Comparison of ENCODE assay signal across 28 cellular contexts in the genomic region with DNA sequence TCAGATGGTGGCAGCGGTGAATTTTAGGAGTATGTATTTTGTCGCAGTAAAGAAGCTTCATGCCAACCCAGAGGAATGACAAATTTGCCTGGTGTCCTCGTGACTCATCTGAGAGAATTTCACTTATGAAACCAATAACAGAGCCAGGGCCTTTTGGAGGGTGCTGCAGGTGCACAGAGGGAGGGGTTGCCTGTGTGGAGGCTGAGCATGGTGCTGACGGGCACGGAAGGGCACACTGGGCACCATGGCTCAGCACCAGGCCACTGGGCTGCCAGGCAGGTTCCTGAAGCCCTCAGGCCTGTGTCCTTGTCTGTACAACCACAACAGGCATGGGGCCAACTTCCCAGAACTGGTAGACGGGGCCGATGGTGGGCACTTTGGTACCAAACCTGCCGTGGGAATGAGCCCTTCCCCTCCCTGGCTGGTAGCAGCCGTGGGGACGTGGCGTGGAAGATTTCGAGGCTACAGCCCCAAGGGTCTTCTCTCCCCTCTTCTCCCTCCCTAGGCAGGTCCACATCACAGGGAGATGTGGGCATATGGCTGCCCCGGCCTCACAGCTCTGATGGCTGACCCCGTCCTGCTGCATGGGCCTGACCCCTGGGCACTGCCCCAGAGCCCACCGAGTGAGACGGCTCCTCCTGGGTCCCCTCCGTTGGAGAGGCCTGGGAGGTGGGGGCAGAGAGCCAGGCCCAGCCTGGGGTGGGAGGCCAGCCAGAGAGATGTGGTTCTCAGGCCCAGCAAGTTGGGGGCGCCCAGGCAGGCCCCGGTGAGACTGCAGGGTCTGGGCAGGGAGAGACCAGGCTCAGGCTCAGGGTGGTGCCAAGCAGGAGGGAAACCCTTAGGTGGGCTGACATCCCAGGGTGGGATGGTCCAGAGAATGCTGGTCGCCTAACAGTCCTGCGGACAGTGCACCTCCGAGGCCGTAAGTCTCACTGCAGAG. TPM values are rescaled to one million over a fixed set of nuclear protein-coding genes. Genes with fewer than 3 reads are reported as not detected.
A peak's percentile ranks its signal among the peaks of the same experiment; 100 is the strongest.
DNase-seq lines count a peak whose midpoint lies in the region; ATAC-seq, FAIRE-seq and TF ChIP-seq lines count a peak whose summit lies in the region.
"Had no signal": no experiment of that assay in that cellular context is flagged by ENCODE, and none has a peak within 500 bp of the region (broad histone marks: within the 10 kb centered on the region; RNA-seq: fewer than 3 reads in every experiment).

No MANE protein-coding gene starts in this region.

- no peak for TF ChIP-seq CTCF in right lobe of liver (IDR thresholded peaks at IDR 0.05)
- no peak for TF ChIP-seq CTCF in HepG2 (CRISPR knock-in tag; IDR thresholded peaks at IDR 0.05)
- TF ChIP-seq CTCF in adrenal gland (IDR thresholded peaks at IDR 0.05): no peak
- no peak for TF ChIP-seq CTCF in mucosa of descending colon (IDR thresholded peaks at IDR 0.05)
- no peak for TF ChIP-seq CTCF in smooth muscle cell (IDR thresholded peaks at IDR 0.05; ENCODE audit: borderline replicate concordance, insufficient read depth, poor library complexity, severe bottlenecking)

- H3K27ac ChIP-seq in right lobe of liver (no peak overlapping the region), HepG2 (ENCODE audit: extremely low read length, insufficient read depth, low read length) (no peak overlapping the region), adrenal gland (no peak overlapping the region), smooth muscle cell (ENCODE audit: low read depth) (no peak overlapping the region)
- H3K27ac ChIP-seq: brain microvascular endothelial cell, C4-2B, foreskin keratinocyte, hepatocyte, SJCRH30, upper lobe of left lung had no signal

- CTCF ChIA-PET in HepG2 (lab: Yijun Ruan, JAX; ENCODE audit: low intra/inter-chr PET ratio, low total read pairs): no interaction called here

- POLR2A ChIA-PET in HepG2 (lab: Yijun Ruan, JAX): no interaction called here

- H3K4me1 ChIP-seq in right lobe of liver (no peaks in the 10 kb centered on the region), HepG2 (ENCODE audit: insufficient read depth, low read length) (no peaks in the 10 kb centered on the region), adrenal gland (replicated peaks in 1 of 2) (no peaks in the 10 kb centered on the region), mucosa of descending colon (ENCODE audit: low read depth) (no peaks in the 10 kb centered on the region), smooth muscle cell (ENCODE audit: low read depth) (no peaks in the 10 kb centered on the region)
- H3K4me1 ChIP-seq: foreskin keratinocyte, SJCRH30, upper lobe of left lung had no signal

- H3K27me3 Mint-ChIP-seq in T-helper 2 cell treated with Interferon-gamma antibody and Interleukin-4, amounts not matched to agents 5 μg/mL and 100 μg/mL, for 36 hours (ENCODE audit: low read depth): no peaks in the 10 kb centered on the region

- H3K4me2 ChIP-seq in HepG2 (ENCODE audit: low read depth, low read length): no peak overlapping the region
- no peak overlapping the region for H3K4me2 ChIP-seq in smooth muscle cell
- H3K4me2 ChIP-seq: hepatocyte had no signal

- peaks cover 3% of the 10 kb centered on the region for H3K4me1 Mint-ChIP-seq in T-helper 2 cell treated with Interferon-gamma antibody and Interleukin-4, amounts not matched to agents 5 μg/mL and 100 μg/mL, for 36 hours (ENCODE audit: low read depth)

- no peak overlapping the region for H3K4me3 ChIP-seq in right lobe of liver
- no peak overlapping the region for H3K4me3 ChIP-seq in HepG2 (replicated peaks in 1 of 3; ENCODE audit: insufficient read depth in 1 of 3, low read depth in 2 of 3, low read length in 3 of 3)
- no peak overlapping the region for H3K4me3 ChIP-seq in adrenal gland
- no peak overlapping the region for H3K4me3 ChIP-seq in mucosa of descending colon
- no peak overlapping the region for H3K4me3 ChIP-seq in smooth muscle cell
- H3K4me3 ChIP-seq: hepatocyte, MG63, SJCRH30, upper lobe of left lung had no signal

- H3K9me3 ChIP-seq in right lobe of liver (no peaks in the 10 kb centered on the region), HepG2 (ENCODE audit: low read length) (no peaks in the 10 kb centered on the region), adrenal gland (replicated peaks in 1 of 3) (no peaks in the 10 kb centered on the region), mucosa of descending colon (no peaks in the 10 kb centered on the region), smooth muscle cell (replicated peaks; ENCODE audit: low read depth) (no peaks in the 10 kb centered on the region)
- H3K9me3 ChIP-seq: MG63, SJCRH30, upper lobe of left lung had no signal

- H3K79me2 ChIP-seq in HepG2 (ENCODE audit: insufficient read depth, low read length) (no peaks in the 10 kb centered on the region), smooth muscle cell (ENCODE audit: low read depth) (no peaks in the 10 kb centered on the region)
- H3K79me2 ChIP-seq: hepatocyte had no signal

- no peak for TF ChIP-seq RAD21 in HepG2 (CRISPR knock-in tag; IDR thresholded peaks at IDR 0.05)

- no peaks in the 10 kb centered on the region for H3K27me3 ChIP-seq in right lobe of liver
- H3K27me3 ChIP-seq in HepG2 (ENCODE audit: control insufficient read depth in 1 of 2, insufficient read depth in 2 of 2, low read length in 2 of 2): peaks cover 3 to 54% of the 10 kb centered on the region in 2 experiments; a peak in 4 of 5 replicates
- H3K27me3 ChIP-seq in adrenal gland: no peaks in the 10 kb centered on the region
- no peaks in the 10 kb centered on the region for H3K27me3 ChIP-seq in smooth muscle cell (ENCODE audit: low read depth)
- H3K27me3 ChIP-seq: brain microvascular endothelial cell, foreskin keratinocyte, hepatocyte, MG63, SJCRH30, upper lobe of left lung had no signal

- H3K9me3 Mint-ChIP-seq in T-helper 2 cell treated with Interferon-gamma antibody and Interleukin-4, amounts not matched to agents 5 μg/mL and 100 μg/mL, for 36 hours: peaks cover 6% of the 10 kb centered on the region
- H3K9me3 Mint-ChIP-seq: activated naive CD8-positive, alpha-beta T cell treated with anti-CD3 and anti-CD28 coated beads, Interleukin-2, amount 50 U/mL, for 24 hours had no signal

- WGBS in right lobe of liver (ENCODE audit: insufficient coverage, low coverage, low lambda C conversion rate, missing lambda C conversion rate): 82% methylated on average over 4 of the region's 23 CpGs
- WGBS in HepG2 (ENCODE audit: low lambda C conversion rate): 50% methylated on average over 13 of the region's 23 CpGs
- 66 to 82% (median 79%) methylated on average over 7 to 23 of the region's 23 CpGs for WGBS in adrenal gland, 4 donors
- 96% methylated on average over 23 of the region's 23 CpGs for WGBS in smooth muscle cell (ENCODE audit: low lambda C conversion rate)

- H3K27ac Mint-ChIP-seq in T-helper 2 cell treated with Interferon-gamma antibody and Interleukin-4, amounts not matched to agents 5 μg/mL and 100 μg/mL, for 36 hours: no peak overlapping the region
- H3K27ac Mint-ChIP-seq: activated CD8-positive, alpha-beta T cell treated with anti-CD3 and anti-CD28 coated beads, Interleukin-2, amount 10 ng/mL, durations not matched to agents 7 days and 5 days; activated naive CD8-positive, alpha-beta T cell treated with anti-CD3 and anti-CD28 coated beads, Interleukin-2, amount 50 U/mL, for 24 hours had no signal

- in situ Hi-C loops in HepG2 (cut with HindIII; ENCODE audit: extremely low pct_ligation_motif_present, low pct_unique_long_range_greater_than_20kb): no loop called here

- no peaks in the 10 kb centered on the region for H3K36me3 Mint-ChIP-seq in T-helper 2 cell treated with Interferon-gamma antibody and Interleukin-4, amounts not matched to agents 5 μg/mL and 100 μg/mL, for 36 hours (ENCODE audit: low read depth)

- DNase-seq in right lobe of liver (peak in 2 of 3 donors; percentile 9 to 40), HepG2 (ENCODE audit: low spot score) (no peak), adrenal gland (peak in 6 of 7 donors; percentile 48 to 63 (median 57)), mucosa of descending colon (peak in 2 of 3 donors; percentile 9 to 33), activated gamma-delta T cell (lab: John Stamatoyannopoulos, UW) (no peak), GM03348 (ENCODE audit: low spot score) (no peak), smooth muscle cell (lab: John Stamatoyannopoulos, UW; ENCODE audit: unreplicated experiment) (no peak)
- no peak for DNase-seq in T-helper 2 cell treated with Interferon-gamma antibody and Interleukin-4, amounts not matched to agents 5 μg/mL and 100 μg/mL, for 36 hours (ENCODE audit: low spot score)
- DNase-seq: ACHN; activated CD4-positive, alpha-beta T cell treated with anti-CD3 and anti-CD28 coated beads for 1 hour; activated CD8-positive, alpha-beta T cell treated with anti-CD3 and anti-CD28 coated beads, Interleukin-2, amount 10 ng/mL, durations not matched to agents 7 days and 5 days; activated effector memory CD4-positive, alpha-beta T cell treated with anti-CD3 and anti-CD28 coated beads, Interleukin-2, amount 50 U/mL, for 16 hours; activated naive CD8-positive, alpha-beta T cell treated with anti-CD3 and anti-CD28 coated beads, Interleukin-2, amount 50 U/mL, for 24 hours; activated T-cell treated with anti-CD3 and anti-CD28 coated beads for 4 hours; brain microvascular endothelial cell; effector CD8-positive, alpha-beta T cell; erythroblast; foreskin keratinocyte; MG63; NCI-H1417 treated with DMSO at 0.1 percent for 48 hours; SJCRH30; stimulated activated CD4-positive, alpha-beta T cell treated with anti-CD3 and anti-CD28 coated beads, Interleukin-2, amount 100 ng/mL, for 24 hours; T-helper 1 cell had no signal

- H2AFZ ChIP-seq in HepG2 (ENCODE audit: low read length) (no peak overlapping the region), smooth muscle cell (ENCODE audit: low read depth) (no peak overlapping the region)
- H2AFZ ChIP-seq: hepatocyte had no signal

- no peak overlapping the region for H3K4me3 Mint-ChIP-seq in T-helper 2 cell treated with Interferon-gamma antibody and Interleukin-4, amounts not matched to agents 5 μg/mL and 100 μg/mL, for 36 hours
- H3K4me3 Mint-ChIP-seq: activated CD8-positive, alpha-beta T cell treated with anti-CD3 and anti-CD28 coated beads, Interleukin-2, amount 10 ng/mL, durations not matched to agents 7 days and 5 days; activated naive CD8-positive, alpha-beta T cell treated with anti-CD3 and anti-CD28 coated beads, Interleukin-2, amount 50 U/mL, for 24 hours had no signal

- no peak for ATAC-seq in right lobe of liver
- no peak for ATAC-seq in HepG2
- no peak for ATAC-seq in mucosa of descending colon
- ATAC-seq: activated CD8-positive, alpha-beta T cell treated with anti-CD3 and anti-CD28 coated beads, Interleukin-2, amount 10 ng/mL, durations not matched to agents 7 days and 5 days; activated naive CD8-positive, alpha-beta T cell treated with anti-CD3 and anti-CD28 coated beads, Interleukin-2, amount 50 U/mL, for 24 hours; foreskin keratinocyte had no signal

- TF ChIP-seq POLR2A in right lobe of liver (IDR thresholded peaks at IDR 0.05): no peak
- no peak for TF ChIP-seq POLR2A in HepG2 (IDR thresholded peaks at IDR 0.05; ENCODE audit: insufficient read depth in 1 of 2, low read depth in 2 of 2, low read length in 2 of 2)
- no peak for TF ChIP-seq POLR2A in adrenal gland (IDR thresholded peaks at IDR 0.05)

- FAIRE-seq in HepG2 (lab: Jason Lieb, UNC): no peak
- FAIRE-seq: colon had no signal

- H3K9ac ChIP-seq in HepG2 (ENCODE audit: insufficient read depth, low read depth, low read length) (no peak overlapping the region), smooth muscle cell (ENCODE audit: low read depth) (no peak overlapping the region)

- no peaks in the 10 kb centered on the region for H3K36me3 ChIP-seq in right lobe of liver
- no peaks in the 10 kb centered on the region for H3K36me3 ChIP-seq in HepG2 (replicated peaks in 1 of 2; ENCODE audit: control insufficient read depth in 1 of 2, insufficient read depth in 2 of 2, low read length in 2 of 2)
- no peaks in the 10 kb centered on the region for H3K36me3 ChIP-seq in adrenal gland (replicated peaks in 1 of 2)
- no peaks in the 10 kb centered on the region for H3K36me3 ChIP-seq in mucosa of descending colon (ENCODE audit: low read depth)
- H3K36me3 ChIP-seq in smooth muscle cell (ENCODE audit: low read depth): no peaks in the 10 kb centered on the region
- H3K36me3 ChIP-seq: brain microvascular endothelial cell, MG63, SJCRH30, upper lobe of left lung had no signal

- no TSS peak for BruUV-seq in HepG2 (replicated peaks; lab: Mats Ljungman, UMichigan)

- intact Hi-C loops in right lobe of liver (cut with DNase I) (no loop called here), HepG2 (cut with micrococcal nuclease; ENCODE audit: unreplicated experiment) (no loop called here), adrenal gland (cut with DNase I) (no loop called here), mucosa of descending colon (cut with DNase I, micrococcal nuclease) (no loop called here)

- no peak for TF ChIP-seq EP300 in HepG2 (IDR thresholded peaks at IDR 0.05; ENCODE audit: low read depth in 2 of 2, low read length in 2 of 2)
- TF ChIP-seq EP300 in HepG2 (CRISPR knock-in tag; IDR thresholded peaks at IDR 0.05; ENCODE audit: borderline replicate concordance): no peak

- H3F3A ChIP-seq in smooth muscle cell (ENCODE audit: low read depth): no peaks in the 10 kb centered on the region

- H4K20me1 ChIP-seq in HepG2 (ENCODE audit: insufficient read depth, low read length) (no peaks in the 10 kb centered on the region), smooth muscle cell (ENCODE audit: low read depth) (no peaks in the 10 kb centered on the region)

RNA-seq across cellular contexts. Expression of a gene that starts 30.2 kb away (rescaled TPM):
- total RNA-seq in right lobe of liver (1 to 10 TPM in 2 of 6 experiments, under 1 TPM in 4; 0.22 to 1.3 (median 0.37) TPM), HepG2 (2016; rRNA removed; fragmentation: Illumina TruSeq; extraction: Trizol) (not detected in 2 replicates), adrenal gland (1 to 10 TPM; 1.3 to 5.7 (median 2.0) TPM), mucosa of descending colon (1 to 10 TPM in 1 of 3 donors, under 1 TPM in 2; 0.35 to 1.4 (median 0.51) TPM), smooth muscle cell (5.3 and 6.2 TPM in 2 replicates)
- total RNA-seq in HepG2 (2016; cell fraction: cytosol; rRNA removed; fragmentation: Illumina TruSeq; extraction: Trizol; ENCODE audit: low read depth): not detected in 2 replicates
- total RNA-seq in HepG2 (2016; cell fraction: insoluble cytoplasmic fraction; rRNA removed; fragmentation: Illumina TruSeq; extraction: Trizol): not detected in 2 replicates
- not detected in 2 replicates for total RNA-seq in HepG2 (2016; cell fraction: membrane; rRNA removed; fragmentation: Illumina TruSeq; extraction: Trizol)
- not detected in 2 replicates for total RNA-seq in HepG2 (2016; cell fraction: nucleus; rRNA removed; fragmentation: Illumina TruSeq; extraction: Trizol)
- polyA plus RNA-seq in HepG2 (2011; rRNA removed) (not detected in 2 replicates), adrenal gland (1 to 10 TPM in 1 of 3 donors, under 1 TPM in 2; 0.18 to 2.7 (median 0.88) TPM), smooth muscle cell (5.0 and 6.7 TPM in 2 replicates)
- polyA plus RNA-seq in HepG2 (2011; cell fraction: cytosol; rRNA removed): not detected in 2 replicates
- 0.02 TPM in 1 of 2 replicates, not detected in the other for polyA plus RNA-seq in HepG2 (2011; cell fraction: nucleus; rRNA removed)
- polyA plus RNA-seq in HepG2 (2012): not detected in 2 replicates
- not detected in 2 replicates for polyA plus RNA-seq in HepG2 (2016; cell fraction: cytosol; fragmentation: Illumina TruSeq; extraction: Trizol; ENCODE audit: low read depth)
- not detected in 2 replicates for polyA plus RNA-seq in HepG2 (2016; cell fraction: insoluble cytoplasmic fraction; fragmentation: Illumina TruSeq; extraction: Trizol; ENCODE audit: low read depth)
- not detected in 2 replicates for polyA plus RNA-seq in HepG2 (2016; cell fraction: membrane; fragmentation: Illumina TruSeq; extraction: Trizol; ENCODE audit: low read depth)
- not detected in 2 replicates for polyA plus RNA-seq in HepG2 (2016; cell fraction: nucleus; fragmentation: Illumina TruSeq; extraction: Trizol; ENCODE audit: insufficient read depth, low read depth)
- not detected in 2 replicates for polyA minus RNA-seq in HepG2 (2011; rRNA and poly(A)+ RNA removed; ENCODE audit: low replicate concordance)
- not detected in 2 replicates for polyA minus RNA-seq in HepG2 (2011; cell fraction: cytosol; rRNA and poly(A)+ RNA removed)
- polyA minus RNA-seq in HepG2 (2011; cell fraction: nucleus; rRNA and poly(A)+ RNA removed): not detected in 2 replicates
- total RNA-seq: SJCRH30 had no signal
- polyA plus RNA-seq: neural cell had no signal

Comparison
In these comparisons a context has a peak if more than half of its experiments do, and no peak if none do; other contexts are left out.
1. DNase-seq: peak in right lobe of liver (2 of 3), adrenal gland (6 of 7) and mucosa of descending colon (2 of 3); none in HepG2 (single experiment), activated gamma-delta T cell (single experiment), GM03348 (single experiment), smooth muscle cell (single experiment) and T-helper 2 cell treated with Interferon-gamma antibody and Interleukin-4, amounts not matched to agents 5 μg/mL and 100 μg/mL, for 36 hours (single experiment).